Comparison of ENCODE assay signal across 1 cellular context in the genomic region with DNA sequence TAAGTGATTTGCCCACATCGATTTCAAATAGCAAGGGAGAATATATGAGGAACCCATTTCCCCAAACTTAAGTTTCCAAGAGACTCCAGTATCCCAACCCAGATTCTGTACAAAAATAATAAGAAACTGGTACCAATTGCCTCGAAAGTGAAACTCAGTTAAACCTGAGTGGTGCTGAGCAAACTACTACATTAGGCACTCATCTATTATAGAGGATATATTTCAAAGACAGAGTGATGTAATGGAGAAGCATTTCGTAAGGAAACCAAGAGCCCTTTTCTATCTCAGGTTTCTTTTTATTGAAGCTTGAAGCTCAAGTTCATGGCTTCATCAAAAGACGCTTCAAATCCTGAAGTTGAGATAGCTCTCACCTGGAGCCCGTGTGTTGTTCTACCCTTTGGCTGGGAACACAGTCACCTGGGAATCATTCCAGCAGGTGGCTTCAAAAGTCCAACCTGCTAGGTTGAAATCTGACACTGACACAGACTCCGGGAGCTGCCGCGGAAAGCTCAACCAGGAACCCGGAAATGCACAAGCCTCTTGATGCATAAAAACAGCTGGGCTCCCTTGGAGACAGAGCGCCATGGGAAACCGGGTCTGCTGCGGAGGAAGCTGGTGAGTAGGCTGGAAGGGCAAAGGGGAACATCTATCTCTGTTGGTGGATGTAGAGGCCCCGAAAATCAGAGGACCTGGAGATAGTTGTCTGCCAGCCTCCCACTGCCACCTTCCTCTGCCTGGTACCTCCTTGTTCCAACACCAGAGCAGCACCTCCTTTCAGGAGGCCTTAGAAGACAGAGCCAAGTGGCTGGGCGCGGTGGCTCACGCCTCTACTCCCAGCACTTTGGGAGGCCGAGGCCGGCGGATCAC.
TF ChIP-seq lines count a peak whose summit lies in the region.

A gene with protein sequence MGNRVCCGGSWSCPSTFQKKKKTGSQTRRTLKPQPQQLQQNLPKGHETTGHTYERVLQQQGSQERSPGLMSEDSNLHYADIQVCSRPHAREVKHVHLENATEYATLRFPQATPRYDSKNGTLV (plus strand): TSS at position 524 of the 867 bp plus-strand sequence. CDS start 60 bp downstream, at position 584.

TF ChIP-seq in HepG2, 621 proteins besides CTCF, POLR2A, EP300 and RAD21 (continues in another document):
- TF ChIP-seq, protein P1, sequence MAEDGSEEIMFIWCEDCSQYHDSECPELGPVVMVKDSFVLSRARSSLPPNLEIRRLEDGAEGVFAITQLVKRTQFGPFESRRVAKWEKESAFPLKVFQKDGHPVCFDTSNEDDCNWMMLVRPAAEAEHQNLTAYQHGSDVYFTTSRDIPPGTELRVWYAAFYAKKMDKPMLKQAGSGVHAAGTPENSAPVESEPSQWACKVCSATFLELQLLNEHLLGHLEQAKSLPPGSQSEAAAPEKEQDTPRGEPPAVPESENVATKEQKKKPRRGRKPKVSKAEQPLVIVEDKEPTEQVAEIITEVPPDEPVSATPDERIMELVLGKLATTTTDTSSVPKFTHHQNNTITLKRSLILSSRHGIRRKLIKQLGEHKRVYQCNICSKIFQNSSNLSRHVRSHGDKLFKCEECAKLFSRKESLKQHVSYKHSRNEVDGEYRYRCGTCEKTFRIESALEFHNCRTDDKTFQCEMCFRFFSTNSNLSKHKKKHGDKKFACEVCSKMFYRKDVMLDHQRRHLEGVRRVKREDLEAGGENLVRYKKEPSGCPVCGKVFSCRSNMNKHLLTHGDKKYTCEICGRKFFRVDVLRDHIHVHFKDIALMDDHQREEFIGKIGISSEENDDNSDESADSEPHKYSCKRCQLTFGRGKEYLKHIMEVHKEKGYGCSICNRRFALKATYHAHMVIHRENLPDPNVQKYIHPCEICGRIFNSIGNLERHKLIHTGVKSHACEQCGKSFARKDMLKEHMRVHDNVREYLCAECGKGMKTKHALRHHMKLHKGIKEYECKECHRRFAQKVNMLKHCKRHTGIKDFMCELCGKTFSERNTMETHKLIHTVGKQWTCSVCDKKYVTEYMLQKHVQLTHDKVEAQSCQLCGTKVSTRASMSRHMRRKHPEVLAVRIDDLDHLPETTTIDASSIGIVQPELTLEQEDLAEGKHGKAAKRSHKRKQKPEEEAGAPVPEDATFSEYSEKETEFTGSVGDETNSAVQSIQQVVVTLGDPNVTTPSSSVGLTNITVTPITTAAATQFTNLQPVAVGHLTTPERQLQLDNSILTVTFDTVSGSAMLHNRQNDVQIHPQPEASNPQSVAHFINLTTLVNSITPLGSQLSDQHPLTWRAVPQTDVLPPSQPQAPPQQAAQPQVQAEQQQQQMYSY (CRISPR knock-in tag; IDR thresholded peaks at IDR 0.05) = no peak
- no peak for TF ChIP-seq CCAR2 (optimal IDR thresholded peaks at IDR 0.05; ENCODE audit: low read depth, low read length)
- no peak for TF ChIP-seq ZNF572 (CRISPR knock-in tag; IDR thresholded peaks at IDR 0.05)
- TF ChIP-seq RXRB (CRISPR knock-in tag; IDR thresholded peaks at IDR 0.05; ENCODE audit: borderline replicate concordance) = peak; percentile 45; the same call in 1 of the 2 replicates
- TF ChIP-seq ZNF496 (CRISPR knock-in tag; IDR thresholded peaks at IDR 0.05; ENCODE audit: insufficient replicate concordance) = no peak
- no peak for TF ChIP-seq FOXK1 (CRISPR knock-in tag; IDR thresholded peaks at IDR 0.05; ENCODE audit: borderline replicate concordance, low read depth)
- peak; percentile 27 for TF ChIP-seq CREM (IDR thresholded peaks at IDR 0.05)
- no peak for TF ChIP-seq CREM (CRISPR knock-in tag; IDR thresholded peaks at IDR 0.05)
- no peak for TF ChIP-seq ZNF792 (CRISPR knock-in tag; IDR thresholded peaks at IDR 0.05)
- no peak for TF ChIP-seq TOE1 (CRISPR knock-in tag; IDR thresholded peaks at IDR 0.05)
- peak; percentile 78 for TF ChIP-seq TEAD3 (CRISPR knock-in tag; optimal IDR thresholded peaks at IDR 0.05; ENCODE audit: borderline replicate concordance)
- TF ChIP-seq, protein P2, sequence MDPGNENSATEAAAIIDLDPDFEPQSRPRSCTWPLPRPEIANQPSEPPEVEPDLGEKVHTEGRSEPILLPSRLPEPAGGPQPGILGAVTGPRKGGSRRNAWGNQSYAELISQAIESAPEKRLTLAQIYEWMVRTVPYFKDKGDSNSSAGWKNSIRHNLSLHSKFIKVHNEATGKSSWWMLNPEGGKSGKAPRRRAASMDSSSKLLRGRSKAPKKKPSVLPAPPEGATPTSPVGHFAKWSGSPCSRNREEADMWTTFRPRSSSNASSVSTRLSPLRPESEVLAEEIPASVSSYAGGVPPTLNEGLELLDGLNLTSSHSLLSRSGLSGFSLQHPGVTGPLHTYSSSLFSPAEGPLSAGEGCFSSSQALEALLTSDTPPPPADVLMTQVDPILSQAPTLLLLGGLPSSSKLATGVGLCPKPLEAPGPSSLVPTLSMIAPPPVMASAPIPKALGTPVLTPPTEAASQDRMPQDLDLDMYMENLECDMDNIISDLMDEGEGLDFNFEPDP (CRISPR knock-in tag; conservative IDR thresholded peaks at IDR 0.05) = peak; percentile 94; the same call in 1 of the 2 replicates
- no peak for TF ChIP-seq SKI (IDR thresholded peaks at IDR 0.05; ENCODE audit: partially characterized antibody)
- TF ChIP-seq SALL1 (CRISPR knock-in tag; IDR thresholded peaks at IDR 0.05) = peak; percentile 45
- TF ChIP-seq, protein P3, sequence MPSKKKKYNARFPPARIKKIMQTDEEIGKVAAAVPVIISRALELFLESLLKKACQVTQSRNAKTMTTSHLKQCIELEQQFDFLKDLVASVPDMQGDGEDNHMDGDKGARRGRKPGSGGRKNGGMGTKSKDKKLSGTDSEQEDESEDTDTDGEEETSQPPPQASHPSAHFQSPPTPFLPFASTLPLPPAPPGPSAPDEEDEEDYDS (CRISPR knock-in tag; IDR thresholded peaks at IDR 0.05) = peak; percentile 38; the same call in 1 of the 2 replicates
- TF ChIP-seq HNF4A (CRISPR knock-in tag; IDR thresholded peaks at IDR 0.05) = peak; percentile 69
- TF ChIP-seq ZNF207 (IDR thresholded peaks at IDR 0.05; ENCODE audit: borderline replicate concordance) = no peak
- TF ChIP-seq ZNF234 (CRISPR knock-in tag; conservative IDR thresholded peaks at IDR 0.05) = no peak
- peak; percentile 35; the same call in 1 of the 2 replicates for TF ChIP-seq ZSCAN12 (CRISPR knock-in tag; IDR thresholded peaks at IDR 0.05)
- TF ChIP-seq TARDBP (CRISPR knock-in tag; IDR thresholded peaks at IDR 0.05) = peak; percentile 77
- TF ChIP-seq, protein P4, sequence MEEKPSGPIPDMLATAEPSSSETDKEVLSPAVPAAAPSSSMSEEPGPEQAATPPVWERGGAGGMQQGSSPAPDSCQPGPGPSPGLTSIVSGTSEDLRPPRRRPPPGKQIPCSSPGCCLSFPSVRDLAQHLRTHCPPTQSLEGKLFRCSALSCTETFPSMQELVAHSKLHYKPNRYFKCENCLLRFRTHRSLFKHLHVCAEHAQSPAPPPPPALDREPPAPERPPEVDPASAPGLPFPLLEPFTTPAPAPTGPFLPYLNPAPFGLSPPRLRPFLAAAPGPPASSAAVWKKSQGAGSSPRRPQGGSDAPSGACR (CRISPR knock-in tag; IDR thresholded peaks at IDR 0.05) = 0 out of 2 replicates have a peak, but pooled peaks have one; percentile 64
- 0 out of 2 replicates have a peak, but pooled peaks have one; percentile 47 for TF ChIP-seq MIXL1 (CRISPR knock-in tag; IDR thresholded peaks at IDR 0.05)
- TF ChIP-seq, protein P5, sequence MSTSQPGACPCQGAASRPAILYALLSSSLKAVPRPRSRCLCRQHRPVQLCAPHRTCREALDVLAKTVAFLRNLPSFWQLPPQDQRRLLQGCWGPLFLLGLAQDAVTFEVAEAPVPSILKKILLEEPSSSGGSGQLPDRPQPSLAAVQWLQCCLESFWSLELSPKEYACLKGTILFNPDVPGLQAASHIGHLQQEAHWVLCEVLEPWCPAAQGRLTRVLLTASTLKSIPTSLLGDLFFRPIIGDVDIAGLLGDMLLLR (CRISPR knock-in tag; IDR thresholded peaks at IDR 0.05) = no peak
- TF ChIP-seq IRF2 (CRISPR knock-in tag; IDR thresholded peaks at IDR 0.05) = peak; percentile 56; the same call in 1 of the 2 replicates
- TF ChIP-seq ZNF292 (CRISPR knock-in tag; IDR thresholded peaks at IDR 0.05; ENCODE audit: borderline replicate concordance, low read depth) = peak; percentile 80; the same call in 1 of the 2 replicates
- TF ChIP-seq JUND (CRISPR knock-in tag; IDR thresholded peaks at IDR 0.05) = no peak
- peak; percentile 97 for TF ChIP-seq SIX1 (CRISPR knock-in tag; IDR thresholded peaks at IDR 0.05; ENCODE audit: borderline replicate concordance)
- peak; percentile 80; the same call in 1 of the 3 replicates for TF ChIP-seq MXI1 (IDR thresholded peaks at IDR 0.05; ENCODE audit: borderline replicate concordance, low read depth, low read length)
- TF ChIP-seq, protein P6, sequence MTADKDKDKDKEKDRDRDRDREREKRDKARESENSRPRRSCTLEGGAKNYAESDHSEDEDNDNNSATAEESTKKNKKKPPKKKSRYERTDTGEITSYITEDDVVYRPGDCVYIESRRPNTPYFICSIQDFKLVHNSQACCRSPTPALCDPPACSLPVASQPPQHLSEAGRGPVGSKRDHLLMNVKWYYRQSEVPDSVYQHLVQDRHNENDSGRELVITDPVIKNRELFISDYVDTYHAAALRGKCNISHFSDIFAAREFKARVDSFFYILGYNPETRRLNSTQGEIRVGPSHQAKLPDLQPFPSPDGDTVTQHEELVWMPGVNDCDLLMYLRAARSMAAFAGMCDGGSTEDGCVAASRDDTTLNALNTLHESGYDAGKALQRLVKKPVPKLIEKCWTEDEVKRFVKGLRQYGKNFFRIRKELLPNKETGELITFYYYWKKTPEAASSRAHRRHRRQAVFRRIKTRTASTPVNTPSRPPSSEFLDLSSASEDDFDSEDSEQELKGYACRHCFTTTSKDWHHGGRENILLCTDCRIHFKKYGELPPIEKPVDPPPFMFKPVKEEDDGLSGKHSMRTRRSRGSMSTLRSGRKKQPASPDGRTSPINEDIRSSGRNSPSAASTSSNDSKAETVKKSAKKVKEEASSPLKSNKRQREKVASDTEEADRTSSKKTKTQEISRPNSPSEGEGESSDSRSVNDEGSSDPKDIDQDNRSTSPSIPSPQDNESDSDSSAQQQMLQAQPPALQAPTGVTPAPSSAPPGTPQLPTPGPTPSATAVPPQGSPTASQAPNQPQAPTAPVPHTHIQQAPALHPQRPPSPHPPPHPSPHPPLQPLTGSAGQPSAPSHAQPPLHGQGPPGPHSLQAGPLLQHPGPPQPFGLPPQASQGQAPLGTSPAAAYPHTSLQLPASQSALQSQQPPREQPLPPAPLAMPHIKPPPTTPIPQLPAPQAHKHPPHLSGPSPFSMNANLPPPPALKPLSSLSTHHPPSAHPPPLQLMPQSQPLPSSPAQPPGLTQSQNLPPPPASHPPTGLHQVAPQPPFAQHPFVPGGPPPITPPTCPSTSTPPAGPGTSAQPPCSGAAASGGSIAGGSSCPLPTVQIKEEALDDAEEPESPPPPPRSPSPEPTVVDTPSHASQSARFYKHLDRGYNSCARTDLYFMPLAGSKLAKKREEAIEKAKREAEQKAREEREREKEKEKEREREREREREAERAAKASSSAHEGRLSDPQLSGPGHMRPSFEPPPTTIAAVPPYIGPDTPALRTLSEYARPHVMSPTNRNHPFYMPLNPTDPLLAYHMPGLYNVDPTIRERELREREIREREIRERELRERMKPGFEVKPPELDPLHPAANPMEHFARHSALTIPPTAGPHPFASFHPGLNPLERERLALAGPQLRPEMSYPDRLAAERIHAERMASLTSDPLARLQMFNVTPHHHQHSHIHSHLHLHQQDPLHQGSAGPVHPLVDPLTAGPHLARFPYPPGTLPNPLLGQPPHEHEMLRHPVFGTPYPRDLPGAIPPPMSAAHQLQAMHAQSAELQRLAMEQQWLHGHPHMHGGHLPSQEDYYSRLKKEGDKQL (CRISPR knock-in tag; IDR thresholded peaks at IDR 0.05; ENCODE audit: low read depth) = no peak
- TF ChIP-seq, protein P7, sequence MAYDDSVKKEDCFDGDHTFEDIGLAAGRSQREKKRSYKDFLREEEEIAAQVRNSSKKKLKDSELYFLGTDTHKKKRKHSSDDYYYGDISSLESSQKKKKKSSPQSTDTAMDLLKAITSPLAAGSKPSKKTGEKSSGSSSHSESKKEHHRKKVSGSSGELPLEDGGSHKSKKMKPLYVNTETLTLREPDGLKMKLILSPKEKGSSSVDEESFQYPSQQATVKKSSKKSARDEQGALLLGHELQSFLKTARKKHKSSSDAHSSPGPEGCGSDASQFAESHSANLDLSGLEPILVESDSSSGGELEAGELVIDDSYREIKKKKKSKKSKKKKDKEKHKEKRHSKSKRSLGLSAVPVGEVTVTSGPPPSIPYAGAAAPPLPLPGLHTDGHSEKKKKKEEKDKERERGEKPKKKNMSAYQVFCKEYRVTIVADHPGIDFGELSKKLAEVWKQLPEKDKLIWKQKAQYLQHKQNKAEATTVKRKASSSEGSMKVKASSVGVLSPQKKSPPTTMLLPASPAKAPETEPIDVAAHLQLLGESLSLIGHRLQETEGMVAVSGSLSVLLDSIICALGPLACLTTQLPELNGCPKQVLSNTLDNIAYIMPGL (CRISPR knock-in tag; IDR thresholded peaks at IDR 0.05; ENCODE audit: borderline replicate concordance in 1 of 2, low read depth in 1 of 2) = peak; percentile 30 to 55; a peak in 3 of 4 replicates
- peak; percentile 61; the same call in 1 of the 2 replicates for TF ChIP-seq KDM2A (CRISPR knock-in tag; IDR thresholded peaks at IDR 0.05; ENCODE audit: borderline replicate concordance, low read depth)
- TF ChIP-seq PCBP1 (IDR thresholded peaks at IDR 0.05; ENCODE audit: borderline replicate concordance, low read depth, low read length) = no peak
- TF ChIP-seq, protein P8, sequence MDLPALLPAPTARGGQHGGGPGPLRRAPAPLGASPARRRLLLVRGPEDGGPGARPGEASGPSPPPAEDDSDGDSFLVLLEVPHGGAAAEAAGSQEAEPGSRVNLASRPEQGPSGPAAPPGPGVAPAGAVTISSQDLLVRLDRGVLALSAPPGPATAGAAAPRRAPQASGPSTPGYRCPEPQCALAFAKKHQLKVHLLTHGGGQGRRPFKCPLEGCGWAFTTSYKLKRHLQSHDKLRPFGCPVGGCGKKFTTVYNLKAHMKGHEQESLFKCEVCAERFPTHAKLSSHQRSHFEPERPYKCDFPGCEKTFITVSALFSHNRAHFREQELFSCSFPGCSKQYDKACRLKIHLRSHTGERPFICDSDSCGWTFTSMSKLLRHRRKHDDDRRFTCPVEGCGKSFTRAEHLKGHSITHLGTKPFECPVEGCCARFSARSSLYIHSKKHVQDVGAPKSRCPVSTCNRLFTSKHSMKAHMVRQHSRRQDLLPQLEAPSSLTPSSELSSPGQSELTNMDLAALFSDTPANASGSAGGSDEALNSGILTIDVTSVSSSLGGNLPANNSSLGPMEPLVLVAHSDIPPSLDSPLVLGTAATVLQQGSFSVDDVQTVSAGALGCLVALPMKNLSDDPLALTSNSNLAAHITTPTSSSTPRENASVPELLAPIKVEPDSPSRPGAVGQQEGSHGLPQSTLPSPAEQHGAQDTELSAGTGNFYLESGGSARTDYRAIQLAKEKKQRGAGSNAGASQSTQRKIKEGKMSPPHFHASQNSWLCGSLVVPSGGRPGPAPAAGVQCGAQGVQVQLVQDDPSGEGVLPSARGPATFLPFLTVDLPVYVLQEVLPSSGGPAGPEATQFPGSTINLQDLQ (CRISPR knock-in tag; IDR thresholded peaks at IDR 0.05) = no peak
